ENCODE assay signal across 8 cellular contexts in the genomic region with DNA sequence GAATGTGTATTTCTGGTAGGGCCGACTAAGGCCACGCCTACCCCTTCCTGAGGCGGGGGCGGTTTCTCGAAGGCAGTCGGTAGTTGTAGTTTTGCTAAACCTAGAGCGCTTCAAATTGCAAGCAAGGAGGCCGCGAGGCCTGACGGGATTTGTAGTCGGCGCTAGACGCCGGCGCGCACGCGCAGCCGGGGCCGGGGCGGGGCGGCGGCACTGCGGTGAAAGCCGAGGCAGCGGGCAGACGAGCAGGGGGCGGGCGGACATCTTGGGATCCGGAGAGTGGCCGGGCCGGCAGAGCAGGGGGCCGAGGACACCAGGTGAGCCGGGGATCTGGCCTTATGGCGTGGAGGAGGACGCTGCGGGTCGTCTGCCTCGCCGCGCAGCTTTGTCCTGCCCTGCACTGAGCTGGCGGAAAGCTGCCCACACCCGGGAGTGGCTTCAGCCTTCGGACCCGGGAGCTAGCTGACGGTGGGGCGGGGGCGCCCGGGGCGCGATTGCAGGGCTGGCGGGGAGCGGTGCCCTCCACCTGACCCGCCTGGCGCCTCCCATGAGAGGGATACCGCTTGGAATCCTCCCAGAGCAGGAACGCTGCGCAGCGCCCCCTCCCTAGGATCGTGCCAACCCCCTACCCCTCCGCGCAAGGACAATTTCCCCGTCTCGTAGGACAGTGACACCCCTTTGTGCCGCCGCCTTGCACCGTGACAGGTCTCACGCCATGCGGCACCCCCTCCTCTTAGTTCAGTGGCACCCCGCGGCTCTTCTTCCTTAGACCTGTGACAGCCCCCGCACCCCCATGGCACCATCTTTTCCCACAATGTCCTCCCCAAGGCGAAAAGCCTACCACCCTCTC. TPM values are rescaled to one million over a fixed set of nuclear protein-coding genes. Genes with fewer than 3 reads are reported as not detected.
A peak's percentile ranks its signal among the peaks of the same experiment; 100 is the strongest.
DNase-seq lines count a peak whose midpoint lies in the region; ATAC-seq and TF ChIP-seq lines count a peak whose summit lies in the region.

Gene AP2M1 (plus strand): TSS at position 210 of the 847 bp plus-strand sequence. CDS start 2,139 bp downstream, outside the sequence.

- H3K4me3 Mint-ChIP-seq in H9: peak within 1 kb of the TSS; percentile 95 to 96
- peak within 1 kb of the TSS; percentile 99 for H3K4me3 Mint-ChIP-seq in nephron progenitor cell
- peak within 1 kb of the TSS; percentile 92 to 98 for H3K4me3 Mint-ChIP-seq in stimulated activated naive CD8-positive, alpha-beta T cell treated with anti-CD3 and anti-CD28 coated beads, Interleukin-15, amount 100 ng/mL, for 72 hours

- H4K20me1 ChIP-seq in H9 (ENCODE audit: control insufficient read depth, insufficient read depth, insufficient read length): peaks cover 3% of the 10 kb centered on the region

- peak within 1 kb of the TSS; percentile 97 for H3K4me2 ChIP-seq in H9 (ENCODE audit: insufficient read depth, insufficient read length, low read length)

- TF ChIP-seq CTCF in H9 (conservative IDR thresholded peaks at IDR 0.05) (no peak), fibroblast of the aortic adventitia (IDR thresholded peaks at IDR 0.05; ENCODE audit: insufficient read depth, low read length) (no peak), nephron progenitor cell (IDR thresholded peaks at IDR 0.05) (no peak)

- no peak within 1 kb of the TSS for H2BK15ac ChIP-seq in H9 (ENCODE audit: low read depth, low read length)

- peak within 1 kb of the TSS; percentile 92 for H3K14ac ChIP-seq in H9 (ENCODE audit: insufficient read depth, low read length)

- no CpG with 5 or more reads among the region's 73 CpGs for WGBS in H9 (ENCODE audit: extremely low coverage, insufficient read length, low lambda C conversion rate)

- H3K4me1 Mint-ChIP-seq in H9 (peaks cover 23 to 31% of the 10 kb centered on the region in 2 experiments), nephron progenitor cell (peaks cover 47% of the 10 kb centered on the region)
- H3K4me1 Mint-ChIP-seq in stimulated activated naive CD8-positive, alpha-beta T cell treated with anti-CD3 and anti-CD28 coated beads, Interleukin-15, amount 100 ng/mL, for 72 hours: peaks cover 54% of the 10 kb centered on the region

- no peak within 1 kb of the TSS for H2BK5ac ChIP-seq in H9 (ENCODE audit: insufficient read length, low read length)

- no peak within 1 kb of the TSS for H3K4ac ChIP-seq in H9 (ENCODE audit: low read depth, low read length)

- H3K79me2 ChIP-seq in H9 (ENCODE audit: insufficient read depth, low read length): peaks cover 9% of the 10 kb centered on the region; the same call in 1 of the 2 replicates

- no peaks in the 10 kb centered on the region for H3K9me3 ChIP-seq in H9 (ENCODE audit: control insufficient read depth, low read depth, low read length)
- no peaks in the 10 kb centered on the region for H3K9me3 ChIP-seq in MG63

- H4K5ac ChIP-seq in H9 (ENCODE audit: insufficient read length, low read depth, low read length): no peak within 1 kb of the TSS

- H3K27ac Mint-ChIP-seq in H9 (peak within 1 kb of the TSS; percentile 95 to 100 (median 99); a peak in 6 of 7 replicates), nephron progenitor cell (peak within 1 kb of the TSS; percentile 98)
- peak within 1 kb of the TSS; percentile 79 to 82 for H3K27ac Mint-ChIP-seq in stimulated activated naive CD8-positive, alpha-beta T cell treated with anti-CD3 and anti-CD28 coated beads, Interleukin-15, amount 100 ng/mL, for 72 hours

- H3K23ac ChIP-seq in H9 (ENCODE audit: insufficient read length, low read depth, low read length): no peak within 1 kb of the TSS

- H3K56ac ChIP-seq in H9 (ENCODE audit: insufficient read length, low read depth, low read length): no peak within 1 kb of the TSS

- H3K36me3 Mint-ChIP-seq in H9 (ENCODE audit: insufficient read depth in 1 of 3, low read depth in 3 of 3) (peaks cover 29 to 60% (median 49%) of the 10 kb centered on the region in 3 experiments), nephron progenitor cell (ENCODE audit: low read depth) (peaks cover 42% of the 10 kb centered on the region)

- H3K23me2 ChIP-seq in H9 (ENCODE audit: insufficient read length, low read depth, low read length, poor library complexity, severe bottlenecking): peaks cover 16% of the 10 kb centered on the region

- H3K27ac ChIP-seq in H9 (ENCODE audit: insufficient read length, low read depth, low read length): peak within 1 kb of the TSS; percentile 72

- H2AFZ ChIP-seq in H9 (ENCODE audit: low read length): no peak within 1 kb of the TSS

- H3K18ac ChIP-seq in H9 (ENCODE audit: insufficient read length, low read depth, low read length): peak within 1 kb of the TSS; percentile 84

- H3K4me3 ChIP-seq in MG63 (peak within 1 kb of the TSS; percentile 92), fibroblast of the aortic adventitia (ENCODE audit: low read depth, low read length) (peak within 1 kb of the TSS; percentile 97)

- H3K9me3 Mint-ChIP-seq in H9 (no peaks in the 10 kb centered on the region), nephron progenitor cell (no peaks in the 10 kb centered on the region)
- H3K9me3 Mint-ChIP-seq in stimulated activated naive CD8-positive, alpha-beta T cell treated with anti-CD3 and anti-CD28 coated beads, Interleukin-15, amount 100 ng/mL, for 72 hours: no peaks in the 10 kb centered on the region

- H2AK5ac ChIP-seq in H9 (ENCODE audit: insufficient read length, low read length): no peak within 1 kb of the TSS

- H3K4me1 ChIP-seq in H9 (ENCODE audit: insufficient read depth, low read length): no peaks in the 10 kb centered on the region; the same call in 1 of the 2 replicates

- no peak within 1 kb of the TSS for H4K8ac ChIP-seq in H9 (replicated peaks; ENCODE audit: insufficient read length, low read depth, low read length)

- no peak within 1 kb of the TSS for H2BK12ac ChIP-seq in H9 (ENCODE audit: insufficient read length, low read depth, low read length)

- peak within 1 kb of the TSS; percentile 92 for H3K9ac ChIP-seq in H9 (ENCODE audit: extremely low read depth, insufficient read length, low read length)

- no peak within 1 kb of the TSS for H4K91ac ChIP-seq in H9 (ENCODE audit: insufficient read length, low read depth, low read length)

- H3K79me1 ChIP-seq in H9 (ENCODE audit: insufficient read depth, low read depth, low read length, poor library complexity, severe bottlenecking): peaks cover 7% of the 10 kb centered on the region

- DNase-seq in ELR (ENCODE audit: low read depth): peak; percentile 100
- peak; percentile 99 for DNase-seq in H9
- DNase-seq in MG63: peak; percentile 99
- peak; percentile 98 for DNase-seq in SHP77 treated with DMSO at 0.1 percent for 48 hours (lab: John Stamatoyannopoulos, UW)
- peak; percentile 100 for DNase-seq in activated effector memory CD4-positive, alpha-beta T cell treated with anti-CD3 and anti-CD28 coated beads, Interleukin-2, amount 50 U/mL, for 16 hours
- peak; percentile 99 for DNase-seq in fibroblast of the aortic adventitia (ENCODE audit: low read depth)
- peak; percentile 98 for DNase-seq in nephron progenitor cell
- peak; percentile 97 to 98 for DNase-seq in stimulated activated naive CD8-positive, alpha-beta T cell treated with anti-CD3 and anti-CD28 coated beads, Interleukin-15, amount 100 ng/mL, for 72 hours

- H3K36me3 ChIP-seq in MG63: peaks cover 67% of the 10 kb centered on the region

- H3T11ph ChIP-seq in H9 (ENCODE audit: low read length): no peak within 1 kb of the TSS

- H2BK20ac ChIP-seq in H9 (ENCODE audit: low read depth, low read length, poor library complexity, severe bottlenecking): no peak within 1 kb of the TSS

- H2BK120ac ChIP-seq in H9 (ENCODE audit: low read depth, low read length, poor library complexity, severe bottlenecking): no peak within 1 kb of the TSS

- no peaks in the 10 kb centered on the region for H3K27me3 Mint-ChIP-seq in H9 (ENCODE audit: low read depth)
- peaks cover 4% of the 10 kb centered on the region for H3K27me3 Mint-ChIP-seq in nephron progenitor cell (ENCODE audit: low read depth, poor library complexity)
- H3K27me3 Mint-ChIP-seq in stimulated activated naive CD8-positive, alpha-beta T cell treated with anti-CD3 and anti-CD28 coated beads, Interleukin-15, amount 100 ng/mL, for 72 hours: no peaks in the 10 kb centered on the region

- peak; percentile 95 for ATAC-seq in stimulated activated naive CD8-positive, alpha-beta T cell treated with anti-CD3 and anti-CD28 coated beads, Interleukin-15, amount 100 ng/mL, for 72 hours

- H3K27me3 ChIP-seq in H9 (ENCODE audit: insufficient read depth, low read length) (no peaks in the 10 kb centered on the region), MG63 (no peaks in the 10 kb centered on the region)

RNA-seq across cellular contexts. Expression of gene AP2M1, which starts in this region (rescaled TPM):
- total RNA-seq in H9 (2021) (443 and 459 TPM in 2 replicates), fibroblast of the aortic adventitia (ENCODE audit: low replicate concordance) (364 and 380 TPM in 2 replicates)
- total RNA-seq in MG63 (2014; rRNA removed; shearing (Covaris generic); ENCODE audit: low replicate concordance): 688 and 946 TPM in 2 replicates

Comparison
In these comparisons a context has a peak if more than half of its experiments do, and no peak if none do; other contexts are left out.
1. Peak in every context shown above with its lines: DNase-seq, ATAC-seq, H3K4me3 ChIP-seq and H3K27ac ChIP-seq.